21 cellular contexts compared by ENCODE assay signal in genomic region chr4:78174931-78175330, GRCh38.
"Had no signal": no experiment of that assay in that cellular context is flagged by ENCODE, and none has a peak within 500 bp of the region (broad histone marks: within the 10 kb centered on the region; RNA-seq: fewer than 3 reads in every experiment).

No MANE protein-coding gene starts in this region.

- H3K27ac ChIP-seq: dorsolateral prefrontal cortex, heart left ventricle, neutrophil, psoas muscle, right lobe of liver, spleen, tibial artery had no signal

- H3K27ac Mint-ChIP-seq: naive thymus-derived CD8-positive, alpha-beta T cell; stimulated activated memory B cell treated with anti-CD40 and anti-IgM and Interleukin-4, amounts not matched to agents 10 μg/mL and 1 μg/mL and 100 μg/mL, for 72 hours; stimulated activated naive CD8-positive, alpha-beta T cell treated with anti-CD3 and anti-CD28 coated beads, Interleukin-15, Interleukin-2, amounts not matched to agents 100 ng/mL and 50 ng/mL, for 24 hours had no signal

- ATAC-seq: heart left ventricle; left colon; left ventricle myocardium superior; mucosa of descending colon; naive thymus-derived CD8-positive, alpha-beta T cell; psoas muscle; stimulated activated memory B cell treated with anti-CD40 and anti-IgM and Interleukin-4, amounts not matched to agents 10 μg/mL and 1 μg/mL and 100 μg/mL, for 72 hours had no signal

- H3K9me3 Mint-ChIP-seq: stimulated activated memory B cell treated with anti-CD40 and anti-IgM and Interleukin-4, amounts not matched to agents 10 μg/mL and 1 μg/mL and 100 μg/mL, for 72 hours; stimulated activated naive CD8-positive, alpha-beta T cell treated with anti-CD3 and anti-CD28 coated beads, Interleukin-15, Interleukin-2, amounts not matched to agents 100 ng/mL and 50 ng/mL, for 24 hours had no signal

- H3K4me3 ChIP-seq: dorsolateral prefrontal cortex, heart left ventricle, lung, mucosa of descending colon, psoas muscle, right lobe of liver, spleen, tibial artery had no signal

- H3K9me3 ChIP-seq: heart left ventricle, mucosa of descending colon, neutrophil, psoas muscle, right lobe of liver, spleen, tibial artery had no signal

- H3K4me1 Mint-ChIP-seq: naive thymus-derived CD8-positive, alpha-beta T cell; stimulated activated memory B cell treated with anti-CD40 and anti-IgM and Interleukin-4, amounts not matched to agents 10 μg/mL and 1 μg/mL and 100 μg/mL, for 72 hours had no signal

- H3K4me1 ChIP-seq: heart left ventricle, psoas muscle, right lobe of liver, spleen, tibial artery had no signal

- H3K4me3 Mint-ChIP-seq: naive thymus-derived CD8-positive, alpha-beta T cell; stimulated activated memory B cell treated with anti-CD40 and anti-IgM and Interleukin-4, amounts not matched to agents 10 μg/mL and 1 μg/mL and 100 μg/mL, for 72 hours; stimulated activated naive CD8-positive, alpha-beta T cell treated with anti-CD3 and anti-CD28 coated beads, Interleukin-15, Interleukin-2, amounts not matched to agents 100 ng/mL and 50 ng/mL, for 24 hours had no signal

- H3K36me3 ChIP-seq: heart left ventricle, neutrophil, right lobe of liver, spleen, tibial artery had no signal

- H3K27me3 ChIP-seq: heart left ventricle, neutrophil, right lobe of liver, spleen, tibial artery had no signal

- H3K36me3 Mint-ChIP-seq: naive thymus-derived CD8-positive, alpha-beta T cell; stimulated activated memory B cell treated with anti-CD40 and anti-IgM and Interleukin-4, amounts not matched to agents 10 μg/mL and 1 μg/mL and 100 μg/mL, for 72 hours had no signal

- DNase-seq: cortex of kidney; dorsolateral prefrontal cortex; effector CD8-positive, alpha-beta T cell; heart left ventricle; hippocampal formation; left colon; left ventricle myocardium superior; mucosa of descending colon; naive thymus-derived CD8-positive, alpha-beta T cell; psoas muscle; retina; right lobe of liver; spleen; stimulated activated CD4-positive, alpha-beta T cell treated with anti-CD3 and anti-CD28 coated beads, Interleukin-15, amount 100 ng/mL, for 24 hours; stimulated activated CD4-positive, alpha-beta T cell treated with anti-CD3 and anti-CD28 coated beads, Interleukin-1b, Interleukin-23, amount 100 ng/mL, for 48 hours; stimulated activated CD4-positive, alpha-beta T cell treated with anti-CD3 and anti-CD28 coated beads, Interleukin-4, amount 100 ng/mL, for 24 hours; tibial artery had no signal
